Comparison of ENCODE assay signal across 8 cellular contexts in genomic region chr12:80778005-80778541, GRCh38.
A peak's percentile ranks its signal among the peaks of the same experiment; 100 is the strongest.
DNase-seq lines count a peak whose midpoint lies in the region; ATAC-seq, FAIRE-seq and TF ChIP-seq lines count a peak whose summit lies in the region.

No MANE protein-coding gene starts in this region.

- no peaks in the 10 kb centered on the region for H3F3A ChIP-seq in PC-9 (ENCODE audit: insufficient read depth, low read depth)

- no peaks in the 10 kb centered on the region for H3K36me3 Mint-ChIP-seq in activated T-cell treated with anti-CD3 and anti-CD28 coated beads, Interleukin-2, amount 50 U/mL, for 24 hours (ENCODE audit: low read depth)

- ATAC-seq in GM21737 (IDR thresholded peaks at IDR 0.05; ENCODE audit: unreplicated experiment): peak; percentile 98

- H3K27me3 Mint-ChIP-seq in activated T-cell treated with anti-CD3 and anti-CD28 coated beads, Interleukin-2, amount 50 U/mL, for 24 hours: no peaks in the 10 kb centered on the region

- CTCF ChIA-PET in PC-9 (lab: Charles Lee) (no interaction called here), endothelial cell of umbilical vein (lab: Charles Lee) (interaction anchor here (1.2 to 1.9 kb wide), 3 partner anchors 351 to 583 kb away, joined by 3 to 7 read pairs (median 3); no protein-coding TSS in a partner anchor)

- H4K20me1 ChIP-seq in PC-9 (ENCODE audit: insufficient read depth) (no peaks in the 10 kb centered on the region), endothelial cell of umbilical vein (replicated peaks; ENCODE audit: control insufficient read depth, extremely low read depth, insufficient read depth, low read length) (no peaks in the 10 kb centered on the region)

- peak overlapping the region; percentile 29 for H3K9ac ChIP-seq in endothelial cell of umbilical vein (replicated peaks; ENCODE audit: extremely low read depth, insufficient read depth, low read length)

- H3K79me2 ChIP-seq in PC-9 (ENCODE audit: low read depth) (no peaks in the 10 kb centered on the region), endothelial cell of umbilical vein (ENCODE audit: control insufficient read depth, insufficient read depth, low read length) (no peaks in the 10 kb centered on the region)

- H2AFZ ChIP-seq in PC-9 (peak overlapping the region; percentile 83), endothelial cell of umbilical vein (ENCODE audit: low read depth, low read length) (peak overlapping the region; percentile 72), neuron (ENCODE audit: low read depth, low read length) (peak overlapping the region; percentile 46)

- peaks cover 4% of the 10 kb centered on the region for H3K4me1 Mint-ChIP-seq in activated T-cell treated with anti-CD3 and anti-CD28 coated beads, Interleukin-2, amount 50 U/mL, for 24 hours (ENCODE audit: low read depth)

- H3K4me3 ChIP-seq in PC-9: no peak overlapping the region
- H3K4me3 ChIP-seq in endothelial cell of umbilical vein (replicated peaks in 1 of 3; ENCODE audit: insufficient read depth in 1 of 3, low read depth in 1 of 3, low read length in 3 of 3): no peak overlapping the region
- H3K4me3 ChIP-seq in neuron (ENCODE audit: low read length): no peak overlapping the region

- peak overlapping the region; percentile 75 for H3K27ac ChIP-seq in PC-9
- peak overlapping the region; percentile 87 for H3K27ac ChIP-seq in endothelial cell of umbilical vein (ENCODE audit: insufficient read depth, low read depth, low read length)

- H3K4me3 Mint-ChIP-seq in activated T-cell treated with anti-CD3 and anti-CD28 coated beads, Interleukin-2, amount 50 U/mL, for 24 hours: no peak overlapping the region

- peak; percentile 21 to 43 for DNase-seq in activated T-cell treated with anti-CD3 and anti-CD28 coated beads, Interleukin-2, amount 50 U/mL, for 48 hours
- DNase-seq in activated T-cell treated with anti-CD3 and anti-CD28 coated beads, Interleukin-2, amount 50 U/mL, for 24 hours: no peak
- DNase-seq in HUDEP-2 (lab: John Stamatoyannopoulos, UW; ENCODE audit: unreplicated experiment in 76 of 76) (peak in 74 of 76 experiments; percentile 8 to 92 (median 72)), PC-9 (peak; percentile 26 to 38), endothelial cell of umbilical vein (ENCODE audit: low read depth, low spot score) (peak; percentile 92), activated gamma-delta T cell (lab: John Stamatoyannopoulos, UW) (no peak)

- H3K36me3 ChIP-seq in PC-9 (ENCODE audit: low read depth): no peaks in the 10 kb centered on the region
- no peaks in the 10 kb centered on the region for H3K36me3 ChIP-seq in endothelial cell of umbilical vein (ENCODE audit: control insufficient read depth in 2 of 2, extremely low read depth in 1 of 2, insufficient read depth in 2 of 2, low read length in 2 of 2)
- no peaks in the 10 kb centered on the region for H3K36me3 ChIP-seq in neuron (ENCODE audit: insufficient read depth, low read length)

- H3K9me3 Mint-ChIP-seq in activated T-cell treated with anti-CD3 and anti-CD28 coated beads, Interleukin-2, amount 50 U/mL, for 24 hours: peaks cover 9% of the 10 kb centered on the region

- no TSS peak for BruUV-seq in PC-9 (replicated peaks; lab: Mats Ljungman, UMichigan)
- no TSS peak for BruUV-seq in endothelial cell of umbilical vein (replicated peaks; lab: Mats Ljungman, UMichigan)

- POLR2A ChIA-PET in PC-9 (lab: Charles Lee; ENCODE audit: unreplicated experiment) (interaction anchor here (0.5 kb wide), 1 partner anchor 306 kb away, joined by 4 read pairs; no protein-coding TSS in a partner anchor), endothelial cell of umbilical vein (lab: Charles Lee) (interaction anchor here (0.6 kb wide), 1 partner anchor 402 kb away, joined by 3 read pairs; no protein-coding TSS in a partner anchor)

- dilution Hi-C loops in endothelial cell of umbilical vein (cut with MboI; ENCODE audit: extremely low pct_ligation_motif_present, low sequenced_read_pairs): no loop called here

- no peaks in the 10 kb centered on the region for H3K9me1 ChIP-seq in endothelial cell of umbilical vein (replicated peaks; ENCODE audit: control insufficient read depth, extremely low read depth, insufficient read depth, low read length)

- H3K9me2 ChIP-seq in PC-9 (ENCODE audit: insufficient read depth): no peaks in the 10 kb centered on the region

- no peak overlapping the region for H3K27ac Mint-ChIP-seq in activated T-cell treated with anti-CD3 and anti-CD28 coated beads, Interleukin-2, amount 50 U/mL, for 24 hours

- H3K4me2 ChIP-seq in PC-9 (peak overlapping the region; percentile 14; the same call in 1 of the 2 replicates), endothelial cell of umbilical vein (ENCODE audit: insufficient read depth, low read length) (no peak overlapping the region)

- TF ChIP-seq POLR2A in endothelial cell of umbilical vein (IDR thresholded peaks at IDR 0.05; ENCODE audit: low read depth, low read length): no peak

- intact Hi-C loops in PC-9 (cut with micrococcal nuclease; ENCODE audit: unreplicated experiment): no loop called here
- intact Hi-C loops in endothelial cell of umbilical vein (cut with micrococcal nuclease): loop anchor here (5.0 kb wide), 1 partner anchor 159 kb away; the partner anchor contains the start of gene LIN7A

- H3K4me1 ChIP-seq in PC-9 (replicated peaks; ENCODE audit: insufficient read depth) (peaks cover 12% of the 10 kb centered on the region), endothelial cell of umbilical vein (ENCODE audit: control insufficient read depth, extremely low read depth, insufficient read depth, low read length) (peaks cover 11% of the 10 kb centered on the region), neuron (ENCODE audit: insufficient read depth, low read length) (peaks cover 4% of the 10 kb centered on the region)

- FAIRE-seq in endothelial cell of umbilical vein (lab: Jason Lieb, UNC): peak; percentile 93

- no peaks in the 10 kb centered on the region for H3K27me3 ChIP-seq in PC-9 (ENCODE audit: insufficient read depth, low read depth)
- no peaks in the 10 kb centered on the region for H3K27me3 ChIP-seq in endothelial cell of umbilical vein (ENCODE audit: control insufficient read depth in 2 of 2, insufficient read depth in 2 of 2, low read length in 2 of 2)
- H3K27me3 ChIP-seq in neuron (ENCODE audit: insufficient read depth, low read length): no peaks in the 10 kb centered on the region

- H3K9me3 ChIP-seq in PC-9 (ENCODE audit: insufficient read depth, low read depth) (peaks cover 13% of the 10 kb centered on the region), endothelial cell of umbilical vein (replicated peaks; ENCODE audit: control insufficient read depth, insufficient read depth, low read length) (no peaks in the 10 kb centered on the region), neuron (ENCODE audit: low read length) (no peaks in the 10 kb centered on the region)

- TF ChIP-seq CTCF in PC-9 (conservative IDR thresholded peaks at IDR 0.05) (no peak), endothelial cell of umbilical vein (IDR thresholded peaks at IDR 0.05; ENCODE audit: extremely low read depth in 1 of 2, insufficient read depth in 1 of 2, low read depth in 1 of 2, low read length in 2 of 2) (no peak)

TF ChIP-seq in endothelial cell of umbilical vein, 7 proteins besides CTCF, POLR2A, EP300 and RAD21:
- no peak for TF ChIP-seq EZH2 (IDR thresholded peaks at IDR 0.05; ENCODE audit: borderline replicate concordance, low read depth, low read length, severe bottlenecking)
- TF ChIP-seq FOS (IDR thresholded peaks at IDR 0.05; ENCODE audit: borderline replicate concordance, insufficient read depth, low read length): peak; percentile 51
- peak; percentile 42 for TF ChIP-seq GATA2 (IDR thresholded peaks at IDR 0.05; ENCODE audit: insufficient read depth, insufficient read length, low read depth, low read length)
- TF ChIP-seq, protein P1, sequence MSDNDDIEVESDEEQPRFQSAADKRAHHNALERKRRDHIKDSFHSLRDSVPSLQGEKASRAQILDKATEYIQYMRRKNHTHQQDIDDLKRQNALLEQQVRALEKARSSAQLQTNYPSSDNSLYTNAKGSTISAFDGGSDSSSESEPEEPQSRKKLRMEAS (IDR thresholded peaks at IDR 0.05; ENCODE audit: insufficient read depth, insufficient read length): no peak
- TF ChIP-seq JUN (IDR thresholded peaks at IDR 0.05; ENCODE audit: borderline replicate concordance, insufficient read depth, insufficient read length, low read depth): no peak

Comparison
In these comparisons a context has a peak if more than half of its experiments do, and no peak if none do; other contexts are left out.
1. DNase-seq: peak in activated T-cell treated with anti-CD3 and anti-CD28 coated beads, Interleukin-2, amount 50 U/mL, for 48 hours (2 of 2), HUDEP-2 (74 of 76), PC-9 (2 of 2) and endothelial cell of umbilical vein (single experiment); none in activated T-cell treated with anti-CD3 and anti-CD28 coated beads, Interleukin-2, amount 50 U/mL, for 24 hours (single experiment) and activated gamma-delta T cell (single experiment).
2. Peak in every context shown above with its lines, with median percentiles within 50 percentile points of each other: H2AFZ ChIP-seq.